Comparison of ENCODE assay signal across 16 cellular contexts in the genomic region with DNA sequence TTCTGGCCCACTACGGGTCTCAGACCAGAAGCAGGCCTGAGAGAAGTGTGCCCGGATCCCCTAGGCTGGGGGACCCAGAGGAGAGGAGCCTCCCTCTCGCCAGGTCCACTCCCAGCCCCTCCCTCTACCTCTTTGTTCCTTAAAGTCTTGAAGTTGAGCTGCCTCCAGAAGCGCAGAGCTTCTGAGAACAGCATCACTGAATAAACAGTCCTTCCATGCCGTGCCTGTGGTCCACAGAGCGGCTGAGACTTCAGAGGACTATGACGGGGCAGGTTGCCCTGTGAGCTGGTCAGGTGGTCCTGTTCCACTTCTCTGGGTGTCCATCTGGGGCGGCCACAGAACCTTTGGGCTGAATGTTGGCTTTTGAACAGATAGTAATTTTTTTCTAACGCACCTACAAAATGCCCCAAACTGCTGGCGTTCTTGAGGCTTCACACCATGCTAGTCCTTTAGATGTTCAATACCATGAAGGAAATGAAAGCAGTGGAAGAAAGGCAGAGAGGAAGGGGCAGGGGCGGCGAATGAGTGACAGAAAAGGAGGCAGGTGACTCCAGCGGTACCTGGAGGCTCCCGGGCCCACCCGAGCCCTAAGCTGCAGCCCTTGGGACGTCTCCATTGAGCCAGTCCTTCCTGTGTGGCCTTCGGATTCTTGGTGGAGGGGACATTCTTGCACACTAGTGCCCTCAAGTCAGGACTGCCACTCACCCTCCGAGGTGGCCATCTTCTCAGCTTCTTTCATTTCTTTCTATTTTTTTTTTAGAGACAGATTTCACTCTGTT.
DNase-seq lines count a peak whose midpoint lies in the region; ATAC-seq and TF ChIP-seq lines count a peak whose summit lies in the region.
"Had no signal": no experiment of that assay in that cellular context is flagged by ENCODE, and none has a peak within 500 bp of the region (broad histone marks: within the 10 kb centered on the region; RNA-seq: fewer than 3 reads in every experiment).

No MANE protein-coding gene starts in this region.

- no peak overlapping the region for H3K18ac ChIP-seq in neuronal stem cell (ENCODE audit: low read length)

- no peak overlapping the region for H3K4me3 Mint-ChIP-seq in endodermal cell
- H3K4me3 Mint-ChIP-seq: CD4-positive, alpha-beta memory T cell had no signal

- H2BK15ac ChIP-seq in neuronal stem cell (ENCODE audit: low read length) = no peak overlapping the region

- H3K9ac ChIP-seq in endodermal cell (ENCODE audit: extremely low read depth, low read length, poor library complexity, severe bottlenecking) (no peak overlapping the region), neuronal stem cell (ENCODE audit: low read depth, low read length, poor library complexity) (no peak overlapping the region)

- intact Hi-C loops in aorta (cut with DNase I) = no loop called here

- DNase-seq in RWPE2 (ENCODE audit: low spot score) (peak; percentile 38), endodermal cell (peak; percentile 33), neuronal stem cell (ENCODE audit: low spot score) (no peak), aorta (peak; percentile 26 to 53), putamen (ENCODE audit: low spot score) (no peak)
- DNase-seq in activated CD8-positive, alpha-beta memory T cell treated with anti-CD3 and anti-CD28 coated beads, Interleukin-2, amount 50 U/mL, for 4 hours = no peak
- DNase-seq: C1 segment of cervical spinal cord; Calu3; CD4-positive, alpha-beta memory T cell; COR-L47; DMS153; DND-41; GOT3; H7; HCEC 1CT had no signal

- peaks cover 9% of the 10 kb centered on the region for H3K4me1 Mint-ChIP-seq in endodermal cell

- no peaks in the 10 kb centered on the region for H3K27me3 ChIP-seq in RWPE2 (ENCODE audit: insufficient read depth, poor library complexity, severe bottlenecking)
- no peaks in the 10 kb centered on the region for H3K27me3 ChIP-seq in endodermal cell (ENCODE audit: control insufficient read depth, insufficient read depth, low read length, poor library complexity, severe bottlenecking)
- peaks cover 0 to 37% (median 0%) of the 10 kb centered on the region in 3 experiments for H3K27me3 ChIP-seq in neuronal stem cell (ENCODE audit: control insufficient read depth in 3 of 3, insufficient read depth in 3 of 3, low read depth in 1 of 3, low read length in 3 of 3)
- no peaks in the 10 kb centered on the region for H3K27me3 ChIP-seq in aorta (ENCODE audit: control insufficient read depth in 1 of 2, insufficient read depth in 2 of 2, low read length in 1 of 2)

- no peaks in the 10 kb centered on the region for H3K36me3 Mint-ChIP-seq in endodermal cell (ENCODE audit: low read depth)
- H3K36me3 Mint-ChIP-seq: CD4-positive, alpha-beta memory T cell had no signal

- H3K4me1 ChIP-seq in RWPE2 (ENCODE audit: insufficient read depth, poor library complexity, severe bottlenecking) (peaks cover 4% of the 10 kb centered on the region), endodermal cell (ENCODE audit: control insufficient read depth, insufficient read depth, low read length) (no peaks in the 10 kb centered on the region), neuronal stem cell (ENCODE audit: control insufficient read depth in 2 of 2, insufficient read depth in 1 of 2, low read depth in 1 of 2, low read length in 2 of 2) (peaks cover 0 to 9% of the 10 kb centered on the region in 2 donors), aorta (ENCODE audit: control insufficient read depth in 1 of 2, insufficient read depth in 2 of 2, low read length in 2 of 2) (no peaks in the 10 kb centered on the region)

- H2BK5ac ChIP-seq in neuronal stem cell (ENCODE audit: low read length) = no peak overlapping the region

- no peak overlapping the region for H3K14ac ChIP-seq in neuronal stem cell (ENCODE audit: low read length)

- peak overlapping the region; percentile 13 for H2AK5ac ChIP-seq in neuronal stem cell (ENCODE audit: low read depth, low read length)

- H3K9me3 Mint-ChIP-seq in endodermal cell = no peaks in the 10 kb centered on the region

- H2AFZ ChIP-seq in neuronal stem cell (ENCODE audit: low read length) = no peak overlapping the region

- no peak overlapping the region for H4K91ac ChIP-seq in neuronal stem cell (ENCODE audit: low read depth, low read length, poor library complexity)

- no peak overlapping the region for H3K27ac Mint-ChIP-seq in endodermal cell
- H3K27ac Mint-ChIP-seq: CD4-positive, alpha-beta memory T cell had no signal

- no peaks in the 10 kb centered on the region for H3K79me1 ChIP-seq in neuronal stem cell (ENCODE audit: low read depth, low read length)

- no peak overlapping the region for H3K4me2 ChIP-seq in neuronal stem cell (ENCODE audit: insufficient read depth, low read length, poor library complexity, severe bottlenecking)

- no peak overlapping the region for H3K27ac ChIP-seq in RWPE2 (ENCODE audit: poor library complexity, severe bottlenecking)
- H3K27ac ChIP-seq in endodermal cell (ENCODE audit: low read depth, low read length) = no peak overlapping the region
- H3K27ac ChIP-seq in neuronal stem cell (replicated peaks; ENCODE audit: low read length) = no peak overlapping the region
- no peak overlapping the region for H3K27ac ChIP-seq in aorta (ENCODE audit: low read depth in 1 of 2, low read length in 2 of 2)

- H2BK12ac ChIP-seq in neuronal stem cell (ENCODE audit: low read length) = no peak overlapping the region

- H3K4ac ChIP-seq in neuronal stem cell (ENCODE audit: low read length) = no peak overlapping the region

- no peak overlapping the region for H4K8ac ChIP-seq in neuronal stem cell (ENCODE audit: low read depth, low read length)

- no peak for TF ChIP-seq CTCF in RWPE2 (IDR thresholded peaks at IDR 0.05; ENCODE audit: poor library complexity, severe bottlenecking)
- no peak for TF ChIP-seq CTCF in endodermal cell (conservative IDR thresholded peaks at IDR 0.05)

- ATAC-seq in RWPE2 (ENCODE audit: low read depth) (no peak), aorta (ENCODE audit: low FRiP score) (no peak), HG03095 (IDR thresholded peaks at IDR 0.05; ENCODE audit: unreplicated experiment) (no peak)

- H3K9me3 ChIP-seq in RWPE2 (ENCODE audit: severe bottlenecking) = no peaks in the 10 kb centered on the region
- H3K9me3 ChIP-seq in endodermal cell (ENCODE audit: control insufficient read depth, low read length) = no peaks in the 10 kb centered on the region
- H3K9me3 ChIP-seq in neuronal stem cell (replicated peaks in 1 of 2; ENCODE audit: control insufficient read depth in 2 of 2, insufficient read depth in 1 of 2, low read depth in 1 of 2, low read length in 2 of 2) = no peaks in the 10 kb centered on the region
- H3K9me3 ChIP-seq in aorta (ENCODE audit: control insufficient read depth, low read length) = no peaks in the 10 kb centered on the region

- H3K23ac ChIP-seq in neuronal stem cell (ENCODE audit: low read depth, low read length, poor library complexity) = no peak overlapping the region

- WGBS in endodermal cell (ENCODE audit: insufficient coverage in 1 of 2, insufficient read length in 1 of 2), 2 experiments = 93 to 98% methylated on average over 12 to 18 of the region's 18 CpGs
- no CpG with 5 or more reads among the region's 18 CpGs for WGBS in neuronal stem cell (ENCODE audit: extremely low coverage in 2 of 2, insufficient read length in 2 of 2, insufficient replicate concordance in 1 of 2), 2 donors
- WGBS in aorta, 2 donors = 94 to 95% methylated on average over 18 of the region's 18 CpGs

- H2BK120ac ChIP-seq in neuronal stem cell (ENCODE audit: low read depth, low read length) = no peak overlapping the region

- H3K36me3 ChIP-seq in RWPE2 (ENCODE audit: low read depth) (no peaks in the 10 kb centered on the region), endodermal cell (ENCODE audit: control insufficient read depth, insufficient read depth, low read length) (no peaks in the 10 kb centered on the region), neuronal stem cell (replicated peaks in 1 of 2; ENCODE audit: control insufficient read depth in 2 of 2, insufficient read depth in 2 of 2, low read length in 2 of 2) (no peaks in the 10 kb centered on the region), aorta (ENCODE audit: control insufficient read depth in 1 of 2, insufficient read depth in 2 of 2, low read length in 1 of 2) (no peaks in the 10 kb centered on the region)

- no peak overlapping the region for H3K4me3 ChIP-seq in RWPE2 (ENCODE audit: severe bottlenecking)
- no peak overlapping the region for H3K4me3 ChIP-seq in endodermal cell (ENCODE audit: low read length)
- H3K4me3 ChIP-seq in neuronal stem cell (ENCODE audit: low read length in 2 of 2) = no peak overlapping the region
- H3K4me3 ChIP-seq in aorta (ENCODE audit: low read length in 2 of 2) = no peak overlapping the region

- H3K27me3 Mint-ChIP-seq in endodermal cell (ENCODE audit: insufficient read depth) = peaks cover 5% of the 10 kb centered on the region

Comparison
In these comparisons a context has a peak if more than half of its experiments do, and no peak if none do; other contexts are left out.
1. DNase-seq: peak in RWPE2 (single experiment), endodermal cell (single experiment) and aorta (2 of 2); none in neuronal stem cell (single experiment), activated CD8-positive, alpha-beta memory T cell treated with anti-CD3 and anti-CD28 coated beads, Interleukin-2, amount 50 U/mL, for 4 hours (single experiment) and putamen (single experiment).